14 cellular contexts compared by ENCODE assay signal in genomic region chr17:69367298-69367697, GRCh38. TPM values are rescaled to one million over a fixed set of nuclear protein-coding genes. Genes with fewer than 3 reads are reported as not detected.
DNase-seq lines count a peak whose midpoint lies in the region; ATAC-seq and TF ChIP-seq lines count a peak whose summit lies in the region.
"Had no signal": no experiment of that assay in that cellular context is flagged by ENCODE, and none has a peak within 500 bp of the region (broad histone marks: within the 10 kb centered on the region; RNA-seq: fewer than 3 reads in every experiment).

No MANE protein-coding gene starts in this region.

- TF ChIP-seq CTCF in GM12865 (IDR thresholded peaks at IDR 0.05; ENCODE audit: insufficient read depth, low read depth, low read length, missing control alignments) (no peak), thyroid gland (IDR thresholded peaks at IDR 0.05) (no peak)

- H3K27ac ChIP-seq in thyroid gland: no peak overlapping the region
- H3K27ac ChIP-seq: GM23248 had no signal

- H3K36me3 ChIP-seq in thyroid gland: no peaks in the 10 kb centered on the region

- H3K4me1 ChIP-seq in thyroid gland: no peaks in the 10 kb centered on the region

- H3K9me3 ChIP-seq in thyroid gland: no peaks in the 10 kb centered on the region

- TF ChIP-seq POLR2A in thyroid gland (IDR thresholded peaks at IDR 0.05): no peak

- WGBS in thyroid gland, 2 donors: 73 to 81% methylated on average over 3 of the region's 3 CpGs

- no peak overlapping the region for H3K4me3 ChIP-seq in GM12865 (ENCODE audit: low read depth, low read length)
- H3K4me3 ChIP-seq in thyroid gland (replicated peaks in 1 of 3): no peak overlapping the region
- H3K4me3 ChIP-seq: GM23248 had no signal

- DNase-seq in GM12865 (ENCODE audit: low read depth) (peak; percentile 87), GDM1 (lab: John Stamatoyannopoulos, UW) (no peak), DMS79 (lab: John Stamatoyannopoulos, UW) (no peak), thyroid gland (no peak)
- DNase-seq: activated naive CD4-positive, alpha-beta T cell treated with anti-CD3 and anti-CD28 coated beads, Interleukin-2, amount 50 U/mL, for 16 hours; AML-193; cortex of kidney; GM23248; immature natural killer cell; NCI-H1436 had no signal

- H3K27me3 ChIP-seq in thyroid gland: no peaks in the 10 kb centered on the region

- ATAC-seq in GM19328 (IDR thresholded peaks at IDR 0.05; ENCODE audit: unreplicated experiment) (peak; percentile 86), HG02840 (IDR thresholded peaks at IDR 0.05; ENCODE audit: low FRiP score, unreplicated experiment) (peak; percentile 77), HG03558 (IDR thresholded peaks at IDR 0.05; ENCODE audit: extremely low read depth, unreplicated experiment) (peak; percentile 83), HG03135 (IDR thresholded peaks at IDR 0.05; ENCODE audit: unreplicated experiment) (no peak)

- intact Hi-C loops in thyroid gland (cut with DNase I): no loop called here

RNA-seq across cellular contexts. Expression of gene ABCA5, which starts 40.4 kb away (rescaled TPM):
- 10 to 100 TPM; 39.2 to 69.0 (median 52.3) TPM for total RNA-seq in thyroid gland

RNA-seq across cellular contexts. Expression of gene MAP2K6, which starts 47.2 kb away (rescaled TPM):
- total RNA-seq in thyroid gland: 1 to 10 TPM; 3.6 to 5.6 (median 4.4) TPM
